ENCODE assay signal across 20 cellular contexts in the genomic region with DNA sequence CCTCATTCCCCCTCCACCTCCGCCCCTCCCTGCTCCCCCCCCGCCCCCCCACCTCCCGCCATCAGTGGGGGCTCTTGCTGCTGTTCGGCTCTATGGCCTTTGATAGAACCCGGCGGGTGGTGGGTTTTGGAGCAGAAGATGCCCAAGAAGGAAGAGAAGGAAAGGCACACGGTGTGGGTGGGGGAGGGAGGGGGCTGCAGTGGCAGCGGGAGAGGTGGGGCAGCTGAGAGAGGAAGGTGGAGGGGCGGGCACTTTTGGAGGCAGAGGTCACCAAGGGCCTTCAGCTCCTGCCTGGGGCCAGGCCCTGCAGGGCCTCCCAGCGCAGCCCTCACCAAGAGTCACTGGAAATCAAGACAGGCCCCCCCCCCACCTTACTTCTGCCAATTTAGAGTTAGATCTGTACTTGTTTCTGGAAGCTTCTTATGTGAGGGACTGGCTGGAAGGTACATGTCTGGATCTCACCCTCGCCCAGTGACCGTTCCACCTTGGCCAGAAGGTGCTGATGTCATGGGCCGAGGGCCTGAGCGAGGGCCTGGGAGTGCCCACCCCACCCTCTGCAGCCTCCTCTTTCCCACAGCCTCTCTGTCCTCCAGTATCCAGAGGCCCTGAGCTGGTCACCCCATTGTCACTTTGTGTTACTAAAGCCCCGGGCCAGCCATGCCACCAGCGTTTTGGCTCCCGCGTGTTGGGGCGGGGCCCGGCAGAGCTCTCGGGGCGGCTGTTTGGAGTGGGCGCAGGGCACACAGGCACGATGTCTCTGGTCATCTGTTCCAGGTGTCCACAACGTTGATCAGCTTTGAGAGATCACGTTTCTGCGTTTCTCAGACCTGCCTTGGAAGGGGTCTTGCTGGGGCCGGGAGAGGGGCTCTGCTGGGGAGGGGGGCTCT.
A peak's percentile ranks its signal among the peaks of the same experiment; 100 is the strongest.
DNase-seq lines count a peak whose midpoint lies in the region; ATAC-seq and TF ChIP-seq lines count a peak whose summit lies in the region.
"Had no signal": no experiment of that assay in that cellular context is flagged by ENCODE, and none has a peak within 500 bp of the region (broad histone marks: within the 10 kb centered on the region; RNA-seq: fewer than 3 reads in every experiment).

No MANE protein-coding gene starts in this region.

- DNase-seq in NCI-H748 (lab: John Stamatoyannopoulos, UW; ENCODE audit: unreplicated experiment) (peak; percentile 39), NCI-H748 treated with DMSO at 0.1 percent for 48 hours (lab: John Stamatoyannopoulos, UW) (no peak), left ventricle myocardium superior (peak; percentile 9), neuronal stem cell (ENCODE audit: low spot score) (no peak)
- no peak for DNase-seq in activated CD4-positive, alpha-beta memory T cell treated with anti-CD3 and anti-CD28 coated beads for 36 hours
- DNase-seq: 8988T; activated CD8-positive, alpha-beta T cell treated with anti-CD3 and anti-CD28 coated beads for 36 hours; activated T-cell treated with anti-CD3 and anti-CD28 coated beads, Interleukin-2, amount 50 U/mL, for 48 hours; Calu3; erythroblast; naive thymus-derived CD4-positive, alpha-beta T cell; NCI-H2171; SJCRH30; stimulated activated CD4-positive, alpha-beta T cell treated with anti-CD3 and anti-CD28 coated beads, Interleukin-4, amount 100 ng/mL, for 4 hours had no signal

- WGBS in neuronal stem cell (ENCODE audit: extremely low coverage in 2 of 2, insufficient read length in 2 of 2, insufficient replicate concordance in 1 of 2), 2 donors, result no CpG with 5 or more reads among the region's 28 CpGs

- H3K4me3 Mint-ChIP-seq in activated CD4-positive, alpha-beta memory T cell treated with anti-CD3 and anti-CD28 coated beads for 36 hours, result no peak overlapping the region
- H3K4me3 Mint-ChIP-seq: activated CD8-positive, alpha-beta T cell treated with anti-CD3 and anti-CD28 coated beads for 36 hours; B cell; naive thymus-derived CD4-positive, alpha-beta T cell had no signal

- peak overlapping the region; percentile 52 for H3K9ac ChIP-seq in neuronal stem cell (ENCODE audit: low read depth, low read length, poor library complexity)
- H3K9ac ChIP-seq: parathyroid adenoma had no signal

- no peak for TF ChIP-seq CTCF in VCaP (conservative IDR thresholded peaks at IDR 0.05)

- H3K36me3 Mint-ChIP-seq in activated CD4-positive, alpha-beta memory T cell treated with anti-CD3 and anti-CD28 coated beads for 36 hours, result no peaks in the 10 kb centered on the region
- H3K36me3 Mint-ChIP-seq: naive thymus-derived CD4-positive, alpha-beta T cell had no signal

- intact Hi-C loops in left ventricle myocardium superior (cut with micrococcal nuclease), result no loop called here
- intact Hi-C loops in activated CD4-positive, alpha-beta memory T cell treated with anti-CD3 and anti-CD28 coated beads for 36 hours (cut with micrococcal nuclease), result no loop called here

- H3K27me3 Mint-ChIP-seq in activated CD4-positive, alpha-beta memory T cell treated with anti-CD3 and anti-CD28 coated beads for 36 hours, result peaks cover 5% of the 10 kb centered on the region
- H3K27me3 Mint-ChIP-seq: activated CD8-positive, alpha-beta T cell treated with anti-CD3 and anti-CD28 coated beads for 36 hours had no signal

- CTCF ChIA-PET in activated CD4-positive, alpha-beta memory T cell treated with anti-CD3 and anti-CD28 coated beads for 36 hours (lab: Charles Lee), result no interaction called here

- ATAC-seq in left ventricle myocardium superior (no peak), HG03095 (IDR thresholded peaks at IDR 0.05; ENCODE audit: unreplicated experiment) (no peak), HG02798 (IDR thresholded peaks at IDR 0.05; ENCODE audit: poor library complexity, unreplicated experiment) (no peak)
- ATAC-seq: activated CD8-positive, alpha-beta T cell treated with anti-CD3 and anti-CD28 coated beads for 36 hours; naive thymus-derived CD4-positive, alpha-beta T cell had no signal

- H3K27ac Mint-ChIP-seq in activated CD4-positive, alpha-beta memory T cell treated with anti-CD3 and anti-CD28 coated beads for 36 hours, result no peak overlapping the region
- H3K27ac Mint-ChIP-seq: activated CD8-positive, alpha-beta T cell treated with anti-CD3 and anti-CD28 coated beads for 36 hours; B cell; naive thymus-derived CD4-positive, alpha-beta T cell had no signal

- H3K9me3 ChIP-seq in neuronal stem cell (replicated peaks in 1 of 2; ENCODE audit: control insufficient read depth in 2 of 2, insufficient read depth in 1 of 2, low read depth in 1 of 2, low read length in 2 of 2), result no peaks in the 10 kb centered on the region
- H3K9me3 ChIP-seq: SJCRH30 had no signal

- H2BK120ac ChIP-seq in neuronal stem cell (ENCODE audit: low read depth, low read length), result peak overlapping the region; percentile 74

- peak overlapping the region; percentile 88 for H3K18ac ChIP-seq in neuronal stem cell (ENCODE audit: low read length)

- peak overlapping the region; percentile 74 for H2BK15ac ChIP-seq in neuronal stem cell (ENCODE audit: low read length)

- no peaks in the 10 kb centered on the region for H3K79me1 ChIP-seq in neuronal stem cell (ENCODE audit: low read depth, low read length)

- no peak overlapping the region for H3K4me2 ChIP-seq in neuronal stem cell (ENCODE audit: insufficient read depth, low read length, poor library complexity, severe bottlenecking)

- peaks cover 11 to 19% of the 10 kb centered on the region in 2 donors for H3K4me1 ChIP-seq in neuronal stem cell (ENCODE audit: control insufficient read depth in 2 of 2, insufficient read depth in 1 of 2, low read depth in 1 of 2, low read length in 2 of 2)
- H3K4me1 ChIP-seq: parathyroid adenoma had no signal

- peak overlapping the region; percentile 25 for H2AK5ac ChIP-seq in neuronal stem cell (ENCODE audit: low read depth, low read length)

- peaks cover 0 to 12% (median 0%) of the 10 kb centered on the region in 3 experiments for H3K27me3 ChIP-seq in neuronal stem cell (ENCODE audit: control insufficient read depth in 3 of 3, insufficient read depth in 3 of 3, low read depth in 1 of 3, low read length in 3 of 3)
- H3K27me3 ChIP-seq: SJCRH30 had no signal

- H3K4me3 ChIP-seq in neuronal stem cell (ENCODE audit: low read length in 2 of 2), result no peak overlapping the region
- H3K4me3 ChIP-seq: SJCRH30, skin epidermis had no signal

- peak overlapping the region; percentile 28 for H2AFZ ChIP-seq in neuronal stem cell (ENCODE audit: low read length)
- H2AFZ ChIP-seq: parathyroid adenoma had no signal

- no peak overlapping the region for H4K91ac ChIP-seq in neuronal stem cell (ENCODE audit: low read depth, low read length, poor library complexity)

- H2BK12ac ChIP-seq in neuronal stem cell (ENCODE audit: low read length), result no peak overlapping the region

- no peak overlapping the region for H3K14ac ChIP-seq in neuronal stem cell (ENCODE audit: low read length)

- peaks cover 11% of the 10 kb centered on the region for H3K9me3 Mint-ChIP-seq in activated CD4-positive, alpha-beta memory T cell treated with anti-CD3 and anti-CD28 coated beads for 36 hours

- H3K23ac ChIP-seq in neuronal stem cell (ENCODE audit: low read depth, low read length, poor library complexity), result no peak overlapping the region

- no peak overlapping the region for H4K8ac ChIP-seq in neuronal stem cell (ENCODE audit: low read depth, low read length)

- peak overlapping the region; percentile 57; the same call in 1 of the 2 replicates for H3K27ac ChIP-seq in VCaP
- no peak overlapping the region for H3K27ac ChIP-seq in neuronal stem cell (replicated peaks; ENCODE audit: low read length)
- H3K27ac ChIP-seq: parathyroid adenoma, SJCRH30, skin epidermis had no signal

- H3K36me3 ChIP-seq in neuronal stem cell (replicated peaks in 1 of 2; ENCODE audit: control insufficient read depth in 2 of 2, insufficient read depth in 2 of 2, low read length in 2 of 2), result no peaks in the 10 kb centered on the region
- H3K36me3 ChIP-seq: SJCRH30 had no signal

- H3K4ac ChIP-seq in neuronal stem cell (ENCODE audit: low read length), result peak overlapping the region; percentile 85

- no peaks in the 10 kb centered on the region for H3K4me1 Mint-ChIP-seq in activated CD4-positive, alpha-beta memory T cell treated with anti-CD3 and anti-CD28 coated beads for 36 hours (ENCODE audit: low read depth)
- H3K4me1 Mint-ChIP-seq: B cell had no signal

- H2BK5ac ChIP-seq in neuronal stem cell (ENCODE audit: low read length), result no peak overlapping the region

- POLR2A ChIA-PET in activated CD4-positive, alpha-beta memory T cell treated with anti-CD3 and anti-CD28 coated beads for 36 hours (lab: Charles Lee), result no interaction called here

Comparison
In these comparisons a context has a peak if more than half of its experiments do, and no peak if none do; other contexts are left out.
1. DNase-seq: peak in NCI-H748 (single experiment) and left ventricle myocardium superior (single experiment); none in NCI-H748 treated with DMSO at 0.1 percent for 48 hours (single experiment), neuronal stem cell (single experiment) and activated CD4-positive, alpha-beta memory T cell treated with anti-CD3 and anti-CD28 coated beads for 36 hours (single experiment).